Comparison of ENCODE assay signal across 8 cellular contexts in genomic region chr12:96177013-96177412, GRCh38.
DNase-seq lines count a peak whose midpoint lies in the region; ATAC-seq and TF ChIP-seq lines count a peak whose summit lies in the region.

No MANE protein-coding gene starts in this region.

- DNase-seq in activated naive CD4-positive, alpha-beta T cell treated with Interleukin-2 at 50 U/mL for 16 hours, result peak; percentile 77
- no peak for DNase-seq in activated naive CD4-positive, alpha-beta T cell (lab: John Stamatoyannopoulos, UW)
- peak; percentile 92 for DNase-seq in epithelial cell of esophagus (ENCODE audit: low read depth)
- DNase-seq in stimulated activated naive CD8-positive, alpha-beta T cell treated with anti-CD3 and anti-CD28 coated beads, Interleukin-15, Interleukin-2, amounts not matched to agents 100 U/mL and 50 U/mL, for 24 hours, result peak; percentile 69
- no peak for DNase-seq in midbrain (lab: John Stamatoyannopoulos, UW)
- DNase-seq in NCI-H526 treated with DMSO at 0.1 percent for 48 hours (lab: John Stamatoyannopoulos, UW), result no peak

- no peak for TF ChIP-seq CTCF in epithelial cell of esophagus (IDR thresholded peaks at IDR 0.05; ENCODE audit: insufficient read depth, low read depth, low read length, missing control alignments)

- no peak overlapping the region for H3K4me3 ChIP-seq in epithelial cell of esophagus (ENCODE audit: low read length)

- peak; percentile 98 for ATAC-seq in activated CD4-positive, CD25-positive, alpha-beta regulatory T cell treated with anti-CD3 and anti-CD28 coated beads, Interleukin-2, amount 50 U/mL, for 24 hours
- ATAC-seq in stimulated activated naive CD8-positive, alpha-beta T cell treated with anti-CD3 and anti-CD28 coated beads, Interleukin-15, Interleukin-2, amounts not matched to agents 100 U/mL and 50 U/mL, for 24 hours, result peak; percentile 99
- ATAC-seq in HG03354 (IDR thresholded peaks at IDR 0.05; ENCODE audit: poor library complexity, severe bottlenecking, unreplicated experiment), result no peak

Comparison
In these comparisons a context has a peak if more than half of its experiments do, and no peak if none do; other contexts are left out.
1. DNase-seq: peak in activated naive CD4-positive, alpha-beta T cell treated with Interleukin-2 at 50 U/mL for 16 hours (single experiment), epithelial cell of esophagus (single experiment) and stimulated activated naive CD8-positive, alpha-beta T cell treated with anti-CD3 and anti-CD28 coated beads, Interleukin-15, Interleukin-2, amounts not matched to agents 100 U/mL and 50 U/mL, for 24 hours (single experiment); none in activated naive CD4-positive, alpha-beta T cell (0 of 4), midbrain (single experiment) and NCI-H526 treated with DMSO at 0.1 percent for 48 hours (single experiment).